Comparison of ENCODE assay signal across 8 cellular contexts in the genomic region with DNA sequence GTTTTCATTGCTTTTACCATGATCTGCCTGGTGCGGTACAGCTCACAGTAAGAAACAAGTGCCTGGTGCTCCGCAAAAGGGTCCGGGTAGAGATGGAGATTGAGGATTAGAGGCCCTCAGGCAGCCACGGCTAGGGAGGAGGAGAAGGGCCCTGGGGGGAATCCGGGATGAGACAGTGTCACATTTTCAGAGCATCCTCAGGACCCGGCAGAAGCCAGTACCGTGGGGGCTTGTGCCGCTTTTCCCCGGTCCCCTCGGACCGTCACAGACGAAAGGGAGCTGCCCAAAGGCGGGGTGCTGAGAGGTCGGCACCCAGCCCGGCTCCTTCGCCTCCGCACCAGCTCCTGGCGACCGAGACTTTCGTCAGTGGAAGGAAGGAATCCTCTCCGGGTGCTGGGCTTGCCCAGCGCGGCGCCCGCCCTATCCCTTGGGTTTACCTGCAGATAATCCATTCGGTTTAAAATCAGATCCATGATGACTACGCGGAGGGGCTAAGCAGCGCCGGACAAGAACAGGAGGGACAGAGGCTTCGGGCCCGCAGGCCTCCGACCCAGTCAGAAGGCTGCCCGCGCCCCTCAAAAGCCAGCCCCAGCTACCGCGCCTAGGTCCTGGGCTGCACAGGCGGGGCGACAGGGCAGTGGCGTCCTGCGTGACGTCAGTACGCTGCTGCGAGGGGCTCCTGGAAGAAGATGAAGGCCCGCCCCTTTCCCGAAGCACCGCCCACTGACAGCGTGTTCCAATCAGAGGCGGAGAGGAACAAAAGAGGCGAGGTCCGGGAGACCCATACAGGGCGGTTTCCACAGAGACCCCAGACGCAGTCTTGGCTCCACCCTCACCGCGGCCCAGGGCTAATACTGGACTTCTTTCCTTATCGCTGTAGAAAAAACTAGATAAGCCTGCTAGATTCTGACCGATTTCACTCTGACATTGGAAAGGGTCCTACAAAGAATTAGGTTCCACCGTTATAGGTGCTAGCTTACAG. TPM values are rescaled to one million over a fixed set of nuclear protein-coding genes. Genes with fewer than 3 reads are reported as not detected.
DNase-seq lines count a peak whose midpoint lies in the region; ATAC-seq lines count a peak whose summit lies in the region.

Gene BBS7 (minus strand): TSS at position 634 of the 982 bp plus-strand sequence. CDS start 161 bp downstream, at position 473.

- ATAC-seq in GM19328 (IDR thresholded peaks at IDR 0.05; ENCODE audit: unreplicated experiment) (peak; percentile 100), HG03520 (IDR thresholded peaks at IDR 0.05; ENCODE audit: unreplicated experiment) (peak; percentile 98), left colon (peak; percentile 100)

- H3K4me3 ChIP-seq in BLaER1 = peak within 1 kb of the TSS; percentile 81

- peaks cover 10% of the 10 kb centered on the region for H3K4me1 ChIP-seq in BLaER1

- peaks cover 13% of the 10 kb centered on the region for H3K36me3 ChIP-seq in BLaER1

- intact Hi-C loops in left colon (cut with DNase I, micrococcal nuclease) = no loop called here

- no peaks in the 10 kb centered on the region for H4K20me1 ChIP-seq in BLaER1

- H3K27ac ChIP-seq in BLaER1 = peak within 1 kb of the TSS; percentile 59; the same call in 1 of the 2 replicates

- DNase-seq in NCI-H748 (lab: John Stamatoyannopoulos, UW; ENCODE audit: unreplicated experiment) (peak; percentile 96), cortex of kidney (lab: John Stamatoyannopoulos, UW) (peak; percentile 14), left colon (peak; percentile 98 to 100)
- peak; percentile 96 for DNase-seq in activated CD4-positive, alpha-beta T cell treated with anti-CD3 and anti-CD28 coated beads, Interleukin-2, amount 50 U/mL, for 1 hour
- peak; percentile 97 for DNase-seq in stimulated activated CD4-positive, alpha-beta T cell treated with anti-CD3 and anti-CD28 coated beads, Interleukin-1b, Interleukin-23, amount 100 ng/mL, for 48 hours

- no peaks in the 10 kb centered on the region for H3K9me3 ChIP-seq in BLaER1

- H3K9ac ChIP-seq in BLaER1 = peak within 1 kb of the TSS; percentile 81

- H3K4me2 ChIP-seq in BLaER1 = peak within 1 kb of the TSS; percentile 86

- H3K27me3 ChIP-seq in BLaER1 = no peaks in the 10 kb centered on the region

RNA-seq across cellular contexts. Expression of gene BBS7, which starts in this region (rescaled TPM):
- 10 to 100 TPM; 11.3 to 14.1 TPM for total RNA-seq in left colon

Comparison
In these comparisons a context has a peak if more than half of its experiments do, and no peak if none do; other contexts are left out.
1. Peak in every context shown above with its lines: DNase-seq, ATAC-seq, H3K4me3 ChIP-seq and H3K27ac ChIP-seq.
2. DNase-seq: peak in every context shown above with its lines; median percentile 99 in left colon; 97 in stimulated activated CD4-positive, alpha-beta T cell treated with anti-CD3 and anti-CD28 coated beads, Interleukin-1b, Interleukin-23, amount 100 ng/mL, for 48 hours; 96 in NCI-H748; 96 in activated CD4-positive, alpha-beta T cell treated with anti-CD3 and anti-CD28 coated beads, Interleukin-2, amount 50 U/mL, for 1 hour; 14 in cortex of kidney.